In the genomic region with DNA sequence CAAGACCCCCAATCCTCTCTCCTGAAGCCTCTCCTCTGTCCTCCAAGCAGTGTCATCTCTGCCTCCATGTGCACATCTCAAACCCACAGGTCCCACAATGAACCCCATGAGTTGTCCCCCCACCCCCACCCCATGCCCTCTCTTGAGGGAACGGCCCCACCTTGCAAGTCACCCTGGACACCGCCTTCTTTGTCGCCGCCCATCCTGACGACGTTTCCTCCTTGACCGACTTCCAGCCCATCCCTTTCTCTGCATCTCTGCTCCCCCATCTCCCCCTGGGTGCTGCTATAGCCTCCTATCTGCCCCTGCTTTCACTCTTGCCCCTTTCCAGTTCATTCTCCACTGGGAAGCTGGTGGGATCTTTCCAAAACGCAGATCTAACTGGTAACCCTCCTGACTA, we compare ENCODE assay signal across 1 cellular context.
TF ChIP-seq lines count a peak whose summit lies in the region.

No MANE protein-coding gene starts in this region.

TF ChIP-seq in H1, 55 proteins besides CTCF, POLR2A, EP300 and RAD21:
- TF ChIP-seq USF2 (IDR thresholded peaks at IDR 0.05; ENCODE audit: low read length): no peak
- no peak for TF ChIP-seq MAFK (IDR thresholded peaks at IDR 0.05; ENCODE audit: low read depth, low read length)
- TF ChIP-seq CHD2 (IDR thresholded peaks at IDR 0.05; ENCODE audit: low read length): no peak
- TF ChIP-seq CREB1 (IDR thresholded peaks at IDR 0.05): no peak
- no peak for TF ChIP-seq NANOG (IDR thresholded peaks at IDR 0.05; ENCODE audit: insufficient read depth, low read depth, low read length, poor library complexity, severe bottlenecking)
- TF ChIP-seq GABPA (IDR thresholded peaks at IDR 0.05; ENCODE audit: borderline replicate concordance, insufficient read depth, low read length): no peak
- no peak for TF ChIP-seq PHF8 (conservative IDR thresholded peaks at IDR 0.05; ENCODE audit: low read depth, low read length)
- no peak for TF ChIP-seq YY1 (IDR thresholded peaks at IDR 0.05; ENCODE audit: low read depth, low read length)
- TF ChIP-seq FOSL1 (IDR thresholded peaks at IDR 0.05; ENCODE audit: insufficient read depth, low read depth, low read length): no peak
- no peak for TF ChIP-seq POU5F1 (IDR thresholded peaks at IDR 0.05; ENCODE audit: low read depth, low read length)
- TF ChIP-seq, protein P1, sequence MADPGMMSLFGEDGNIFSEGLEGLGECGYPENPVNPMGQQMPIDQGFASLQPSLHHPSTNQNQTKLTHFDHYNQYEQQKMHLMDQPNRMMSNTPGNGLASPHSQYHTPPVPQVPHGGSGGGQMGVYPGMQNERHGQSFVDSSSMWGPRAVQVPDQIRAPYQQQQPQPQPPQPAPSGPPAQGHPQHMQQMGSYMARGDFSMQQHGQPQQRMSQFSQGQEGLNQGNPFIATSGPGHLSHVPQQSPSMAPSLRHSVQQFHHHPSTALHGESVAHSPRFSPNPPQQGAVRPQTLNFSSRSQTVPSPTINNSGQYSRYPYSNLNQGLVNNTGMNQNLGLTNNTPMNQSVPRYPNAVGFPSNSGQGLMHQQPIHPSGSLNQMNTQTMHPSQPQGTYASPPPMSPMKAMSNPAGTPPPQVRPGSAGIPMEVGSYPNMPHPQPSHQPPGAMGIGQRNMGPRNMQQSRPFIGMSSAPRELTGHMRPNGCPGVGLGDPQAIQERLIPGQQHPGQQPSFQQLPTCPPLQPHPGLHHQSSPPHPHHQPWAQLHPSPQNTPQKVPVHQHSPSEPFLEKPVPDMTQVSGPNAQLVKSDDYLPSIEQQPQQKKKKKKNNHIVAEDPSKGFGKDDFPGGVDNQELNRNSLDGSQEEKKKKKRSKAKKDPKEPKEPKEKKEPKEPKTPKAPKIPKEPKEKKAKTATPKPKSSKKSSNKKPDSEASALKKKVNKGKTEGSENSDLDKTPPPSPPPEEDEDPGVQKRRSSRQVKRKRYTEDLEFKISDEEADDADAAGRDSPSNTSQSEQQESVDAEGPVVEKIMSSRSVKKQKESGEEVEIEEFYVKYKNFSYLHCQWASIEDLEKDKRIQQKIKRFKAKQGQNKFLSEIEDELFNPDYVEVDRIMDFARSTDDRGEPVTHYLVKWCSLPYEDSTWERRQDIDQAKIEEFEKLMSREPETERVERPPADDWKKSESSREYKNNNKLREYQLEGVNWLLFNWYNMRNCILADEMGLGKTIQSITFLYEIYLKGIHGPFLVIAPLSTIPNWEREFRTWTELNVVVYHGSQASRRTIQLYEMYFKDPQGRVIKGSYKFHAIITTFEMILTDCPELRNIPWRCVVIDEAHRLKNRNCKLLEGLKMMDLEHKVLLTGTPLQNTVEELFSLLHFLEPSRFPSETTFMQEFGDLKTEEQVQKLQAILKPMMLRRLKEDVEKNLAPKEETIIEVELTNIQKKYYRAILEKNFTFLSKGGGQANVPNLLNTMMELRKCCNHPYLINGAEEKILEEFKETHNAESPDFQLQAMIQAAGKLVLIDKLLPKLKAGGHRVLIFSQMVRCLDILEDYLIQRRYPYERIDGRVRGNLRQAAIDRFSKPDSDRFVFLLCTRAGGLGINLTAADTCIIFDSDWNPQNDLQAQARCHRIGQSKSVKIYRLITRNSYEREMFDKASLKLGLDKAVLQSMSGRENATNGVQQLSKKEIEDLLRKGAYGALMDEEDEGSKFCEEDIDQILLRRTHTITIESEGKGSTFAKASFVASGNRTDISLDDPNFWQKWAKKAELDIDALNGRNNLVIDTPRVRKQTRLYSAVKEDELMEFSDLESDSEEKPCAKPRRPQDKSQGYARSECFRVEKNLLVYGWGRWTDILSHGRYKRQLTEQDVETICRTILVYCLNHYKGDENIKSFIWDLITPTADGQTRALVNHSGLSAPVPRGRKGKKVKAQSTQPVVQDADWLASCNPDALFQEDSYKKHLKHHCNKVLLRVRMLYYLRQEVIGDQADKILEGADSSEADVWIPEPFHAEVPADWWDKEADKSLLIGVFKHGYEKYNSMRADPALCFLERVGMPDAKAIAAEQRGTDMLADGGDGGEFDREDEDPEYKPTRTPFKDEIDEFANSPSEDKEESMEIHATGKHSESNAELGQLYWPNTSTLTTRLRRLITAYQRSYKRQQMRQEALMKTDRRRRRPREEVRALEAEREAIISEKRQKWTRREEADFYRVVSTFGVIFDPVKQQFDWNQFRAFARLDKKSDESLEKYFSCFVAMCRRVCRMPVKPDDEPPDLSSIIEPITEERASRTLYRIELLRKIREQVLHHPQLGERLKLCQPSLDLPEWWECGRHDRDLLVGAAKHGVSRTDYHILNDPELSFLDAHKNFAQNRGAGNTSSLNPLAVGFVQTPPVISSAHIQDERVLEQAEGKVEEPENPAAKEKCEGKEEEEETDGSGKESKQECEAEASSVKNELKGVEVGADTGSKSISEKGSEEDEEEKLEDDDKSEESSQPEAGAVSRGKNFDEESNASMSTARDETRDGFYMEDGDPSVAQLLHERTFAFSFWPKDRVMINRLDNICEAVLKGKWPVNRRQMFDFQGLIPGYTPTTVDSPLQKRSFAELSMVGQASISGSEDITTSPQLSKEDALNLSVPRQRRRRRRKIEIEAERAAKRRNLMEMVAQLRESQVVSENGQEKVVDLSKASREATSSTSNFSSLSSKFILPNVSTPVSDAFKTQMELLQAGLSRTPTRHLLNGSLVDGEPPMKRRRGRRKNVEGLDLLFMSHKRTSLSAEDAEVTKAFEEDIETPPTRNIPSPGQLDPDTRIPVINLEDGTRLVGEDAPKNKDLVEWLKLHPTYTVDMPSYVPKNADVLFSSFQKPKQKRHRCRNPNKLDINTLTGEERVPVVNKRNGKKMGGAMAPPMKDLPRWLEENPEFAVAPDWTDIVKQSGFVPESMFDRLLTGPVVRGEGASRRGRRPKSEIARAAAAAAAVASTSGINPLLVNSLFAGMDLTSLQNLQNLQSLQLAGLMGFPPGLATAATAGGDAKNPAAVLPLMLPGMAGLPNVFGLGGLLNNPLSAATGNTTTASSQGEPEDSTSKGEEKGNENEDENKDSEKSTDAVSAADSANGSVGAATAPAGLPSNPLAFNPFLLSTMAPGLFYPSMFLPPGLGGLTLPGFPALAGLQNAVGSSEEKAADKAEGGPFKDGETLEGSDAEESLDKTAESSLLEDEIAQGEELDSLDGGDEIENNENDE (IDR thresholded peaks at IDR 0.05; ENCODE audit: insufficient replicate concordance, low read length): no peak
- no peak for TF ChIP-seq HDAC2 (IDR thresholded peaks at IDR 0.05; ENCODE audit: borderline replicate concordance in 1 of 2, low read depth in 2 of 2, low read length in 2 of 2)
